ENCODE assay signal across 9 cellular contexts in genomic region chr21:31108969-31109368, GRCh38.
DNase-seq lines count a peak whose midpoint lies in the region; ATAC-seq and TF ChIP-seq lines count a peak whose summit lies in the region.
"Had no signal": no experiment of that assay in that cellular context is flagged by ENCODE, and none has a peak within 500 bp of the region (broad histone marks: within the 10 kb centered on the region; RNA-seq: fewer than 3 reads in every experiment).

No MANE protein-coding gene starts in this region.

- DNase-seq in Panc1 (ENCODE audit: low read depth, low spot score) (peak; percentile 5), iris pigment epithelial cell (ENCODE audit: low read depth) (peak; percentile 15), NCI-H2107 treated with DMSO at 0.1 percent for 48 hours (lab: John Stamatoyannopoulos, UW; ENCODE audit: unreplicated experiment) (no peak), uterus (no peak), NCI-H774 (lab: John Stamatoyannopoulos, UW) (no peak)
- no peak for DNase-seq in stimulated activated CD4-positive, alpha-beta T cell treated with anti-CD3 and anti-CD28 coated beads, Interleukin-4, amount 100 ng/mL, for 4 hours
- DNase-seq: activated naive CD4-positive, alpha-beta T cell treated with anti-CD3 and anti-CD28 coated beads, Interleukin-2, amount 50 U/mL, for 16 hours had no signal

- in situ Hi-C loops in Panc1 (cut with HindIII; ENCODE audit: low pct_unique_long_range_greater_than_20kb, low sequenced_read_pairs), result no loop called here

- no peaks in the 10 kb centered on the region for H3K27me3 ChIP-seq in BLaER1 treated with 17β-estradiol and CSF1 and Interleukin-3, amounts not matched to agents 10 nM and 100 nM
- no peaks in the 10 kb centered on the region for H3K27me3 ChIP-seq in Panc1 (ENCODE audit: control insufficient read depth, insufficient read depth, low read length)
- no peaks in the 10 kb centered on the region for H3K27me3 ChIP-seq in uterus

- POLR2A ChIA-PET in Panc1 (lab: Charles Lee), result no interaction called here

- BruUV-seq in Panc1 (replicated peaks; lab: Mats Ljungman, UMichigan), result no TSS peak

- no peak for TF ChIP-seq POLR2A in uterus (IDR thresholded peaks at IDR 0.05)

- ATAC-seq in GM19397 (IDR thresholded peaks at IDR 0.05; ENCODE audit: unreplicated experiment), result peak; percentile 44
- ATAC-seq in Panc1, result no peak

- peaks cover 0 to 23% (median 7%) of the 10 kb centered on the region in 11 experiments; a peak in 7 of 22 replicates for H3K36me3 ChIP-seq in BLaER1 treated with 17β-estradiol and CSF1 and Interleukin-3, amounts not matched to agents 10 nM and 100 nM
- H3K36me3 ChIP-seq in Panc1 (ENCODE audit: control insufficient read depth, insufficient read depth, low read length) (no peaks in the 10 kb centered on the region), uterus (no peaks in the 10 kb centered on the region)

- H3K27ac ChIP-seq in BLaER1 treated with 17β-estradiol and CSF1 and Interleukin-3, amounts not matched to agents 10 nM and 100 nM, result peak overlapping the region; percentile 84 to 97 (median 92); a peak in 21 of 22 replicates
- H3K27ac ChIP-seq in Panc1 (ENCODE audit: low read length) (no peak overlapping the region), uterus (no peak overlapping the region)

- intact Hi-C loops in Panc1 (cut with micrococcal nuclease; ENCODE audit: unreplicated experiment), result no loop called here
- intact Hi-C loops in uterus (cut with DNase I; ENCODE audit: low total_unique reads), result no loop called here

- H3K9ac ChIP-seq in BLaER1 treated with 17β-estradiol and CSF1 and Interleukin-3, amounts not matched to agents 10 nM and 100 nM, result peak overlapping the region; percentile 6 to 79 (median 73); a peak in 21 of 22 replicates

- peaks cover 7 to 37% (median 34%) of the 10 kb centered on the region in 11 experiments; a peak in 20 of 22 replicates for H3K9me3 ChIP-seq in BLaER1 treated with 17β-estradiol and CSF1 and Interleukin-3, amounts not matched to agents 10 nM and 100 nM (replicated peaks in 1 of 11)
- H3K9me3 ChIP-seq in Panc1 (ENCODE audit: control insufficient read depth, insufficient read depth, low read depth, low read length) (no peaks in the 10 kb centered on the region), uterus (no peaks in the 10 kb centered on the region)

- no peak for TF ChIP-seq CTCF in Panc1 (IDR thresholded peaks at IDR 0.05)
- peak in 1 of 4 experiments; percentile 9 for TF ChIP-seq CTCF in uterus (IDR thresholded peaks at IDR 0.05)

- peak overlapping the region; percentile 58 to 93 (median 76) for H3K4me2 ChIP-seq in BLaER1 treated with 17β-estradiol and CSF1 and Interleukin-3, amounts not matched to agents 10 nM and 100 nM

- no peak overlapping the region for H3K4me3 ChIP-seq in BLaER1 treated with 17β-estradiol and CSF1 and Interleukin-3, amounts not matched to agents 10 nM and 100 nM
- H3K4me3 ChIP-seq in Panc1 (ENCODE audit: low read depth in 2 of 2, low read length in 2 of 2) (no peak overlapping the region), uterus (no peak overlapping the region)

- H4K20me1 ChIP-seq in BLaER1 treated with 17β-estradiol and CSF1 and Interleukin-3, amounts not matched to agents 10 nM and 100 nM, result no peaks in the 10 kb centered on the region

- CTCF ChIA-PET in Panc1 (lab: Charles Lee), result no interaction called here

- peaks cover 45 to 67% (median 55%) of the 10 kb centered on the region in 10 experiments for H3K4me1 ChIP-seq in BLaER1 treated with 17β-estradiol and CSF1 and Interleukin-3, amounts not matched to agents 10 nM and 100 nM
- H3K4me1 ChIP-seq in Panc1 (ENCODE audit: control insufficient read depth, insufficient read depth, low read length) (no peaks in the 10 kb centered on the region), uterus (no peaks in the 10 kb centered on the region)

Comparison
In these comparisons a context has a peak if more than half of its experiments do, and no peak if none do; other contexts are left out.
1. H3K27ac ChIP-seq: peak in BLaER1 treated with 17β-estradiol and CSF1 and Interleukin-3, amounts not matched to agents 10 nM and 100 nM (11 of 11); none in Panc1 (single experiment) and uterus (0 of 2).
2. DNase-seq: peak in Panc1 (single experiment) and iris pigment epithelial cell (single experiment); none in NCI-H2107 treated with DMSO at 0.1 percent for 48 hours (single experiment), uterus (0 of 2), NCI-H774 (single experiment) and stimulated activated CD4-positive, alpha-beta T cell treated with anti-CD3 and anti-CD28 coated beads, Interleukin-4, amount 100 ng/mL, for 4 hours (0 of 2).